25 cellular contexts compared by ENCODE assay signal in genomic region chr3:38573606-38574005, GRCh38.
DNase-seq lines count a peak whose midpoint lies in the region; ATAC-seq and TF ChIP-seq lines count a peak whose summit lies in the region.
"Had no signal": no experiment of that assay in that cellular context is flagged by ENCODE, and none has a peak within 500 bp of the region (broad histone marks: within the 10 kb centered on the region; RNA-seq: fewer than 3 reads in every experiment).

No MANE protein-coding gene starts in this region.

- POLR2A ChIA-PET in activated CD4-positive, alpha-beta memory T cell treated with anti-CD3 and anti-CD28 coated beads, Interleukin-2, amount 10 ng/mL, durations not matched to agents 7 days and 5 days (lab: Charles Lee): no interaction called here

- H3K9me3 ChIP-seq in right atrium auricular region (no peaks in the 10 kb centered on the region), tibial artery (peaks cover 0 to 14% (median 4%) of the 10 kb centered on the region in 3 donors), upper lobe of right lung (no peaks in the 10 kb centered on the region)
- H3K9me3 ChIP-seq: testis had no signal

- H3K36me3 ChIP-seq in right atrium auricular region (peaks cover 55% of the 10 kb centered on the region), tibial artery (no peaks in the 10 kb centered on the region), upper lobe of right lung (no peaks in the 10 kb centered on the region)

- peaks cover 17% of the 10 kb centered on the region for H3K27me3 Mint-ChIP-seq in activated naive CD4-positive, alpha-beta T cell treated with anti-CD3 and anti-CD28 coated beads, Interleukin-2, amount 10 ng/mL, durations not matched to agents 7 days and 5 days
- no peaks in the 10 kb centered on the region for H3K27me3 Mint-ChIP-seq in activated naive CD4-positive, alpha-beta T cell treated with anti-CD3 and anti-CD28 coated beads for 36 hours (ENCODE audit: low read depth)
- no peaks in the 10 kb centered on the region for H3K27me3 Mint-ChIP-seq in activated CD4-positive, alpha-beta memory T cell treated with anti-CD3 and anti-CD28 coated beads, Interleukin-2, amount 10 ng/mL, durations not matched to agents 7 days and 5 days

- CTCF ChIA-PET in activated naive CD4-positive, alpha-beta T cell treated with anti-CD3 and anti-CD28 coated beads, Interleukin-2, amount 10 ng/mL, durations not matched to agents 7 days and 5 days (lab: Charles Lee): interaction anchor here (0.7 kb wide), 1 partner anchor 12 kb away, joined by 4 read pairs; no protein-coding TSS in a partner anchor
- CTCF ChIA-PET in activated naive CD4-positive, alpha-beta T cell treated with anti-CD3 and anti-CD28 coated beads for 36 hours (lab: Charles Lee): interaction anchor here (0.5 kb wide), 1 partner anchor 127 kb away, joined by 4 read pairs; no protein-coding TSS in a partner anchor
- CTCF ChIA-PET in activated CD4-positive, alpha-beta memory T cell treated with anti-CD3 and anti-CD28 coated beads, Interleukin-2, amount 10 ng/mL, durations not matched to agents 7 days and 5 days (lab: Charles Lee): interaction anchor here (0.6 kb wide), 1 partner anchor 13 kb away, joined by 3 read pairs; no protein-coding TSS in a partner anchor

- no peak for ATAC-seq in upper lobe of right lung
- ATAC-seq: left colon; naive thymus-derived CD4-positive, alpha-beta T cell had no signal

- H3K4me3 ChIP-seq in right atrium auricular region (no peak overlapping the region), tibial artery (no peak overlapping the region), upper lobe of right lung (no peak overlapping the region)
- H3K4me3 ChIP-seq: testis had no signal

- intact Hi-C loops in activated naive CD4-positive, alpha-beta T cell treated with anti-CD3 and anti-CD28 coated beads for 36 hours (cut with micrococcal nuclease): no loop called here
- intact Hi-C loops in tibial artery (cut with DNase I; ENCODE audit: low total_unique reads): no loop called here
- intact Hi-C loops in upper lobe of right lung (cut with DNase I): no loop called here

- H3K4me1 Mint-ChIP-seq in activated naive CD4-positive, alpha-beta T cell treated with anti-CD3 and anti-CD28 coated beads, Interleukin-2, amount 10 ng/mL, durations not matched to agents 7 days and 5 days: no peaks in the 10 kb centered on the region
- no peaks in the 10 kb centered on the region for H3K4me1 Mint-ChIP-seq in activated naive CD4-positive, alpha-beta T cell treated with anti-CD3 and anti-CD28 coated beads for 36 hours (ENCODE audit: low read depth)
- H3K4me1 Mint-ChIP-seq in activated CD4-positive, alpha-beta memory T cell treated with anti-CD3 and anti-CD28 coated beads, Interleukin-2, amount 10 ng/mL, durations not matched to agents 7 days and 5 days: no peaks in the 10 kb centered on the region
- H3K4me1 Mint-ChIP-seq: naive thymus-derived CD4-positive, alpha-beta T cell had no signal

- H3K36me3 Mint-ChIP-seq in activated naive CD4-positive, alpha-beta T cell treated with anti-CD3 and anti-CD28 coated beads, Interleukin-2, amount 10 ng/mL, durations not matched to agents 7 days and 5 days: no peaks in the 10 kb centered on the region
- H3K36me3 Mint-ChIP-seq in activated naive CD4-positive, alpha-beta T cell treated with anti-CD3 and anti-CD28 coated beads for 36 hours (ENCODE audit: low read depth): no peaks in the 10 kb centered on the region
- H3K36me3 Mint-ChIP-seq in activated CD4-positive, alpha-beta memory T cell treated with anti-CD3 and anti-CD28 coated beads, Interleukin-2, amount 10 ng/mL, durations not matched to agents 7 days and 5 days (ENCODE audit: low read depth): no peaks in the 10 kb centered on the region

- no peak overlapping the region for H3K27ac Mint-ChIP-seq in activated naive CD4-positive, alpha-beta T cell treated with anti-CD3 and anti-CD28 coated beads, Interleukin-2, amount 10 ng/mL, durations not matched to agents 7 days and 5 days
- no peak overlapping the region for H3K27ac Mint-ChIP-seq in activated naive CD4-positive, alpha-beta T cell treated with anti-CD3 and anti-CD28 coated beads for 36 hours
- no peak overlapping the region for H3K27ac Mint-ChIP-seq in activated CD4-positive, alpha-beta memory T cell treated with anti-CD3 and anti-CD28 coated beads, Interleukin-2, amount 10 ng/mL, durations not matched to agents 7 days and 5 days
- H3K27ac Mint-ChIP-seq: dendritic cell treated with granulocyte-macrophage colony-stimulating factor and Interleukin-4, amounts not matched to agents 40 ng/mL and 50 ng/mL, for 4 days; naive thymus-derived CD4-positive, alpha-beta T cell; T-helper 1 cell treated with Interleukin-12 subunit alpha and Interleukin-12 subunit beta and Interleukin-4 antibody, amounts not matched to agents 30 μg/mL and 1 μg/mL, for 36 hours had no signal

- no peak for TF ChIP-seq CTCF in right atrium auricular region (IDR thresholded peaks at IDR 0.05)
- TF ChIP-seq CTCF in tibial artery (IDR thresholded peaks at IDR 0.05): no peak
- no peak for TF ChIP-seq CTCF in upper lobe of right lung (IDR thresholded peaks at IDR 0.05)

- no peaks in the 10 kb centered on the region for H3K9me3 Mint-ChIP-seq in activated naive CD4-positive, alpha-beta T cell treated with anti-CD3 and anti-CD28 coated beads, Interleukin-2, amount 10 ng/mL, durations not matched to agents 7 days and 5 days
- peaks cover 7% of the 10 kb centered on the region for H3K9me3 Mint-ChIP-seq in activated naive CD4-positive, alpha-beta T cell treated with anti-CD3 and anti-CD28 coated beads for 36 hours
- H3K9me3 Mint-ChIP-seq in activated CD4-positive, alpha-beta memory T cell treated with anti-CD3 and anti-CD28 coated beads, Interleukin-2, amount 10 ng/mL, durations not matched to agents 7 days and 5 days: no peaks in the 10 kb centered on the region
- H3K9me3 Mint-ChIP-seq: dendritic cell treated with granulocyte-macrophage colony-stimulating factor and Interleukin-4, amounts not matched to agents 40 ng/mL and 50 ng/mL, for 4 days; T-helper 1 cell treated with Interleukin-12 subunit alpha and Interleukin-12 subunit beta and Interleukin-4 antibody, amounts not matched to agents 30 μg/mL and 1 μg/mL, for 36 hours had no signal

- H3K4me1 ChIP-seq in right atrium auricular region: peaks cover 0 to 15% of the 10 kb centered on the region in 2 donors
- H3K4me1 ChIP-seq in tibial artery: no peaks in the 10 kb centered on the region
- no peaks in the 10 kb centered on the region for H3K4me1 ChIP-seq in upper lobe of right lung
- H3K4me1 ChIP-seq: testis had no signal

- H3K27ac ChIP-seq in right atrium auricular region (peak overlapping the region; percentile 17 to 48), tibial artery (no peak overlapping the region), upper lobe of right lung (no peak overlapping the region)
- H3K27ac ChIP-seq: testis had no signal

- no peak overlapping the region for H3K4me3 Mint-ChIP-seq in activated naive CD4-positive, alpha-beta T cell treated with anti-CD3 and anti-CD28 coated beads, Interleukin-2, amount 10 ng/mL, durations not matched to agents 7 days and 5 days
- no peak overlapping the region for H3K4me3 Mint-ChIP-seq in activated naive CD4-positive, alpha-beta T cell treated with anti-CD3 and anti-CD28 coated beads for 36 hours
- no peak overlapping the region for H3K4me3 Mint-ChIP-seq in activated CD4-positive, alpha-beta memory T cell treated with anti-CD3 and anti-CD28 coated beads, Interleukin-2, amount 10 ng/mL, durations not matched to agents 7 days and 5 days
- H3K4me3 Mint-ChIP-seq: dendritic cell treated with granulocyte-macrophage colony-stimulating factor and Interleukin-4, amounts not matched to agents 40 ng/mL and 50 ng/mL, for 4 days; naive thymus-derived CD4-positive, alpha-beta T cell; T-helper 1 cell treated with Interleukin-12 subunit alpha and Interleukin-12 subunit beta and Interleukin-4 antibody, amounts not matched to agents 30 μg/mL and 1 μg/mL, for 36 hours had no signal

- H3K27me3 ChIP-seq in right atrium auricular region (no peaks in the 10 kb centered on the region), tibial artery (no peaks in the 10 kb centered on the region), upper lobe of right lung (no peaks in the 10 kb centered on the region)
- H3K27me3 ChIP-seq: testis had no signal

- peak; percentile 18 for DNase-seq in activated naive CD4-positive, alpha-beta T cell treated with anti-CD3 and anti-CD28 coated beads, Interleukin-2, amount 10 ng/mL, durations not matched to agents 7 days and 5 days
- no peak for DNase-seq in activated naive CD4-positive, alpha-beta T cell treated with anti-CD3 and anti-CD28 coated beads for 36 hours
- DNase-seq in activated CD4-positive, alpha-beta memory T cell treated with anti-CD3 and anti-CD28 coated beads, Interleukin-2, amount 10 ng/mL, durations not matched to agents 7 days and 5 days: peak; percentile 13
- DNase-seq in right atrium auricular region (ENCODE audit: low spot score): peak; percentile 32
- DNase-seq in tibial artery: peak; percentile 4 to 9
- DNase-seq in upper lobe of right lung: no peak
- DNase-seq in activated gamma-delta T cell treated with Interleukin-2 at 50 U/mL for 16 hours: no peak
- DNase-seq in amniotic stem cell (lab: John Stamatoyannopoulos, UW): no peak
- DNase-seq: activated CD4-positive, alpha-beta T cell treated with anti-CD3 and anti-CD28 coated beads for 48 hours; activated naive CD4-positive, alpha-beta T cell; activated T-cell treated with anti-CD3 and anti-CD28 coated beads for 4 hours; C1 segment of cervical spinal cord; EL; glutamatergic neuron; KG1; left colon; NCI-H1417 treated with DMSO at 0.1 percent for 48 hours; NCI-H510A treated with DMSO at 0.1 percent for 48 hours; nucleus accumbens; stimulated activated CD4-positive, alpha-beta T cell treated with anti-CD3 and anti-CD28 coated beads, Interleukin-2, amount 100 ng/mL, for 48 hours; stimulated activated naive CD4-positive, alpha-beta T cell; testis had no signal

Comparison
In these comparisons a context has a peak if more than half of its experiments do, and no peak if none do; other contexts are left out.
1. DNase-seq: peak in activated naive CD4-positive, alpha-beta T cell treated with anti-CD3 and anti-CD28 coated beads, Interleukin-2, amount 10 ng/mL, durations not matched to agents 7 days and 5 days (single experiment), activated CD4-positive, alpha-beta memory T cell treated with anti-CD3 and anti-CD28 coated beads, Interleukin-2, amount 10 ng/mL, durations not matched to agents 7 days and 5 days (single experiment), right atrium auricular region (single experiment) and tibial artery (2 of 2); none in activated naive CD4-positive, alpha-beta T cell treated with anti-CD3 and anti-CD28 coated beads for 36 hours (single experiment), upper lobe of right lung (single experiment), activated gamma-delta T cell treated with Interleukin-2 at 50 U/mL for 16 hours (single experiment) and amniotic stem cell (single experiment).
2. H3K27ac ChIP-seq: peak in right atrium auricular region (2 of 2); none in tibial artery (0 of 2) and upper lobe of right lung (single experiment).